8 cellular contexts compared by ENCODE assay signal in the genomic region with DNA sequence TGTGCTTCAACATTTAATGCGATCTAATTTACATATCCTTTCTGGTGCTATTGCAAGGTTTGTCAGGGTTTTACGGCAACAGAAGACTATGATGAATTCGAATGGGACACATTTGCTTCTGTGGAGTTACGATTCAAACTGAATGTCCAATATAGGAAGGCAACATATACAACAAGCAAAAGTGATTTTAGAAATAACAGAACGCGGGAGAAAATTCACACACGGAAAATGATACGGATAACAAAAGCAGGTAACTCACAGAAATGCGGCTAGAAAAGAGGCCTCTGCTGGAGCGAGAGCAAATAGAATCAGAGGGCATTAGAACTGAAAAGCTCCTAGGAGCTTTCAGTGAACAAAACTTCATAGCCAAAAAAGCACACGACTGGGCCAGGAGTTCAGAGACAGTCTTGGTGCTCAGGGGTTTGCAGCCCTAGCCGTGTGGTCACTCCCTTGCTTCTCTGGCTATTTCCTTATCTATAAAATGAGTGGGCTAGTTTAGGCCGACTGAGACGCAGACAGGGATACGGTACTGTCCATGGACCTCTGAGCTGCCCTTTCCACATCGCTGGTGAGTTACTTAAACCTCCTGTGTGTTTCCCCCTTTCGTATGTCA. TPM values are rescaled to one million over a fixed set of nuclear protein-coding genes. Genes with fewer than 3 reads are reported as not detected.
DNase-seq lines count a peak whose midpoint lies in the region; ATAC-seq lines count a peak whose summit lies in the region.

No MANE protein-coding gene starts in this region.

- peak; percentile 51 for DNase-seq in NCI-H2171 treated with DMSO at 0.1 percent for 48 hours (lab: John Stamatoyannopoulos, UW)
- no peak for DNase-seq in NCI-H2171 (lab: John Stamatoyannopoulos, UW)
- DNase-seq in HuH-7.5 (ENCODE audit: low spot score) = peak; percentile 10
- peak; percentile 1 for DNase-seq in activated T-helper 1 cell treated with Interleukin-2 at 50 U/mL for 16 hours (ENCODE audit: low read depth)
- DNase-seq in left ventricle myocardium superior = peak; percentile 31
- no peak for DNase-seq in middle frontal gyrus (ENCODE audit: extremely low spot score, low spot score)

- ATAC-seq in GM21619 (IDR thresholded peaks at IDR 0.05; ENCODE audit: unreplicated experiment) = peak; percentile 36
- ATAC-seq in left ventricle myocardium superior = peak; percentile 55

- H3K27ac ChIP-seq in skeletal muscle tissue (ENCODE audit: low read depth, low read length) = peak overlapping the region; percentile 100

- H3K36me3 ChIP-seq in skeletal muscle tissue (ENCODE audit: control insufficient read depth in 3 of 3, insufficient read depth in 3 of 3, low read length in 3 of 3) = peaks cover 0 to 4% (median 0%) of the 10 kb centered on the region in 3 donors

- no peaks in the 10 kb centered on the region for H3K9me3 ChIP-seq in skeletal muscle tissue (ENCODE audit: control insufficient read depth in 3 of 3, low read length in 3 of 3)

- H3K4me3 ChIP-seq in skeletal muscle tissue (ENCODE audit: low read length in 3 of 3) = peak overlapping the region; percentile 86 to 99 (median 97)

- peak overlapping the region; percentile 98 to 99 (median 99) for H3K9ac ChIP-seq in skeletal muscle tissue (ENCODE audit: low read depth in 1 of 3, low read length in 3 of 3)

- H3K27me3 ChIP-seq in skeletal muscle tissue (ENCODE audit: control insufficient read depth in 3 of 3, insufficient read depth in 3 of 3, low read length in 3 of 3) = no peaks in the 10 kb centered on the region

- peaks cover 6 to 12% (median 9%) of the 10 kb centered on the region in 3 donors for H3K4me1 ChIP-seq in skeletal muscle tissue (ENCODE audit: control insufficient read depth in 3 of 3, insufficient read depth in 3 of 3, low read length in 3 of 3)

- intact Hi-C loops in left ventricle myocardium superior (cut with micrococcal nuclease) = loop anchor here (10.0 kb wide), 1 partner anchor 75 kb away; the partner anchor contains the start of gene HIBADH

RNA-seq across cellular contexts. Expression of gene TAX1BP1, which starts 0.6 kb away (rescaled TPM):
- total RNA-seq in left ventricle myocardium superior (161 TPM), skeletal muscle tissue (24.5 TPM)

Comparison
In these comparisons a context has a peak if more than half of its experiments do, and no peak if none do; other contexts are left out.
1. DNase-seq: peak in NCI-H2171 treated with DMSO at 0.1 percent for 48 hours (single experiment), HuH-7.5 (single experiment), activated T-helper 1 cell treated with Interleukin-2 at 50 U/mL for 16 hours (single experiment) and left ventricle myocardium superior (single experiment); none in NCI-H2171 (single experiment) and middle frontal gyrus (single experiment).